1 cellular context compared by ENCODE assay signal in the genomic region with DNA sequence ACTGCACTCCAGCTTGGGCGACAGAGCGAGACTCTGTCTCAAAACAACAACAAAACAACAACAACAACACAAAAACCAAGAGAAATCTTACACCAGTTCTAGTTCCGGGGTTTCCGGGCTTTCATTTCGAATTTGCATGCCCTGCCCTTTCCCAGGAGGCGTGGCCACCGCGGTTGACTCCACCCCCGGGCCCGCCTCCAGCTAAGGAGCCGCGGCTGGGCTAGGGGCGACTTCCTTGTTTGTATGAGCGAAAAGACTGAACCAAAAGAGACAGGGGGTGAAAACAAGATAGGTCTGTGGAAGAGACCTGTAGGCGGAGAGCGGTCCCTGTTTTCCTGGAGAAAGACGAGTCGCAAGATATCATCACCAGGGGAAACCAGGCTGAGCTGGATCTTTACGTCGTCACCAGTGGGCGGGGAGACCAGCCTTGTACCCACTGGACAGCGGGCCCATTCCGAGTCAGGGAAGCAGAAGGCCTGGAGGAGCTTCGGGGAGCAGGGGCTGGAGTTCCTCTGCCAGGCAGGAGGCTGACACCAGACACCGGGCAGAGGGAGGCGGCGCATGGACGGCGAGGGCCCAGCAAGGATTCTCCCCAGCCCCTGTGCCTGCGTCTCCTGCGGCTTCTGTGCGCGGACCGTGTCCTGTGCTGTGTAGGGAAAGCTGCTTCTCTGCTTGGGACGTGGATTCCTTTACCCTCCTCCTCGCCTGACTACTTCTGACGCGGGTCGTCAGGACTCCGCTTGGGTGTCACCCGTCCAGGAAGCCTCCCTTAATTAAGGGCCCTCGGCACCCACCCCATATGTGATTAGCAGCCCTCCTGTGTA.
TF ChIP-seq lines count a peak whose summit lies in the region.

No MANE protein-coding gene starts in this region.

TF ChIP-seq in HepG2, 621 proteins besides CTCF, POLR2A, EP300 and RAD21 (continued from another document and continues in another):
- TF ChIP-seq ZBTB7B (CRISPR knock-in tag; IDR thresholded peaks at IDR 0.05) (0 out of 2 replicates have a peak, but pooled peaks have one; percentile 32), NFE2 (CRISPR knock-in tag; IDR thresholded peaks at IDR 0.05) (no peak), KDM6A (CRISPR knock-in tag; IDR thresholded peaks at IDR 0.05; ENCODE audit: low read depth) (no peak), SMAD3 (CRISPR knock-in tag; IDR thresholded peaks at IDR 0.05) (peak; percentile 67; the same call in 1 of the 2 replicates), ZNF639 (CRISPR knock-in tag; conservative IDR thresholded peaks at IDR 0.05) (no peak; the same call in 1 of the 2 replicates), ZNF772 (CRISPR knock-in tag; IDR thresholded peaks at IDR 0.05) (peak; percentile 83), ZNF598 (CRISPR knock-in tag; IDR thresholded peaks at IDR 0.05; ENCODE audit: borderline replicate concordance) (no peak), ZNF33B (CRISPR knock-in tag; IDR thresholded peaks at IDR 0.05) (no peak), MBD4 (IDR thresholded peaks at IDR 0.05; ENCODE audit: borderline replicate concordance, low read length) (no peak), MXD1 (CRISPR knock-in tag; IDR thresholded peaks at IDR 0.05) (no peak), HOXA3 (CRISPR knock-in tag; IDR thresholded peaks at IDR 0.05) (no peak; the same call in 1 of the 2 replicates), SETDB1 (CRISPR knock-in tag; IDR thresholded peaks at IDR 0.05; ENCODE audit: borderline replicate concordance) (no peak), TIGD3 (CRISPR knock-in tag; IDR thresholded peaks at IDR 0.05; ENCODE audit: borderline replicate concordance) (no peak), SUZ12 (IDR thresholded peaks at IDR 0.05; ENCODE audit: low read depth, low read length) (no peak), ZNF724P (CRISPR knock-in tag; IDR thresholded peaks at IDR 0.05; ENCODE audit: borderline replicate concordance) (peak; percentile 71; the same call in 1 of the 2 replicates), MED1 (CRISPR knock-in tag; IDR thresholded peaks at IDR 0.05) (0 out of 2 replicates have a peak, but pooled peaks have one; percentile 59), PAWR (CRISPR knock-in tag; IDR thresholded peaks at IDR 0.05; ENCODE audit: borderline replicate concordance) (no peak), AKAP8 (CRISPR knock-in tag; IDR thresholded peaks at IDR 0.05) (no peak), JUN (CRISPR knock-in tag; IDR thresholded peaks at IDR 0.05) (no peak; the same call in 1 of the 2 replicates), HNF4A (CRISPR knock-in tag; IDR thresholded peaks at IDR 0.05) (no peak), MAZ (IDR thresholded peaks at IDR 0.05; ENCODE audit: borderline replicate concordance, low read depth, low read length) (peak; percentile 26; the same call in 1 of the 2 replicates), MAZ (CRISPR knock-in tag; IDR thresholded peaks at IDR 0.05; ENCODE audit: low read depth) (peak; percentile 79), FOXK2 (IDR thresholded peaks at IDR 0.05) (0 out of 2 replicates have a peak, but pooled peaks have one; percentile 26), ZBTB38 (CRISPR knock-in tag; IDR thresholded peaks at IDR 0.05) (no peak; the same call in none of the 2 replicates), HDAC6 (IDR thresholded peaks at IDR 0.05; ENCODE audit: low read depth, low read length) (no peak), GPBP1L1 (CRISPR knock-in tag; IDR thresholded peaks at IDR 0.05) (no peak), ZNF430 (CRISPR knock-in tag; IDR thresholded peaks at IDR 0.05) (0 out of 2 replicates have a peak, but pooled peaks have one; percentile 45), ZNF34 (CRISPR knock-in tag; IDR thresholded peaks at IDR 0.05; ENCODE audit: borderline replicate concordance) (no peak), NFE2L1 (CRISPR knock-in tag; IDR thresholded peaks at IDR 0.05; ENCODE audit: borderline replicate concordance) (no peak), ZBTB1 (CRISPR knock-in tag; IDR thresholded peaks at IDR 0.05; ENCODE audit: borderline replicate concordance) (no peak), GATA4 (IDR thresholded peaks at IDR 0.05; ENCODE audit: borderline replicate concordance, low read depth) (peak; percentile 29; the same call in 1 of the 2 replicates)
- TF ChIP-seq, protein P1, sequence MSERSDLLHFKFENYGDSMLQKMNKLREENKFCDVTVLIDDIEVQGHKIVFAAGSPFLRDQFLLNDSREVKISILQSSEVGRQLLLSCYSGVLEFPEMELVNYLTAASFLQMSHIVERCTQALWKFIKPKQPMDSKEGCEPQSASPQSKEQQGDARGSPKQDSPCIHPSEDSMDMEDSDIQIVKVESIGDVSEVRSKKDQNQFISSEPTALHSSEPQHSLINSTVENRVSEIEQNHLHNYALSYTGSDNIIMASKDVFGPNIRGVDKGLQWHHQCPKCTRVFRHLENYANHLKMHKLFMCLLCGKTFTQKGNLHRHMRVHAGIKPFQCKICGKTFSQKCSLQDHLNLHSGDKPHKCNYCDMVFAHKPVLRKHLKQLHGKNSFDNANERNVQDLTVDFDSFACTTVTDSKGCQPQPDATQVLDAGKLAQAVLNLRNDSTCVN (CRISPR knock-in tag; IDR thresholded peaks at IDR 0.05; ENCODE audit: borderline replicate concordance): peak; percentile 63
- TF ChIP-seq, protein P2, sequence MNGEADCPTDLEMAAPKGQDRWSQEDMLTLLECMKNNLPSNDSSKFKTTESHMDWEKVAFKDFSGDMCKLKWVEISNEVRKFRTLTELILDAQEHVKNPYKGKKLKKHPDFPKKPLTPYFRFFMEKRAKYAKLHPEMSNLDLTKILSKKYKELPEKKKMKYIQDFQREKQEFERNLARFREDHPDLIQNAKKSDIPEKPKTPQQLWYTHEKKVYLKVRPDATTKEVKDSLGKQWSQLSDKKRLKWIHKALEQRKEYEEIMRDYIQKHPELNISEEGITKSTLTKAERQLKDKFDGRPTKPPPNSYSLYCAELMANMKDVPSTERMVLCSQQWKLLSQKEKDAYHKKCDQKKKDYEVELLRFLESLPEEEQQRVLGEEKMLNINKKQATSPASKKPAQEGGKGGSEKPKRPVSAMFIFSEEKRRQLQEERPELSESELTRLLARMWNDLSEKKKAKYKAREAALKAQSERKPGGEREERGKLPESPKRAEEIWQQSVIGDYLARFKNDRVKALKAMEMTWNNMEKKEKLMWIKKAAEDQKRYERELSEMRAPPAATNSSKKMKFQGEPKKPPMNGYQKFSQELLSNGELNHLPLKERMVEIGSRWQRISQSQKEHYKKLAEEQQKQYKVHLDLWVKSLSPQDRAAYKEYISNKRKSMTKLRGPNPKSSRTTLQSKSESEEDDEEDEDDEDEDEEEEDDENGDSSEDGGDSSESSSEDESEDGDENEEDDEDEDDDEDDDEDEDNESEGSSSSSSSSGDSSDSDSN (CRISPR knock-in tag; IDR thresholded peaks at IDR 0.05): peak; percentile 95
- TF ChIP-seq, protein P3, sequence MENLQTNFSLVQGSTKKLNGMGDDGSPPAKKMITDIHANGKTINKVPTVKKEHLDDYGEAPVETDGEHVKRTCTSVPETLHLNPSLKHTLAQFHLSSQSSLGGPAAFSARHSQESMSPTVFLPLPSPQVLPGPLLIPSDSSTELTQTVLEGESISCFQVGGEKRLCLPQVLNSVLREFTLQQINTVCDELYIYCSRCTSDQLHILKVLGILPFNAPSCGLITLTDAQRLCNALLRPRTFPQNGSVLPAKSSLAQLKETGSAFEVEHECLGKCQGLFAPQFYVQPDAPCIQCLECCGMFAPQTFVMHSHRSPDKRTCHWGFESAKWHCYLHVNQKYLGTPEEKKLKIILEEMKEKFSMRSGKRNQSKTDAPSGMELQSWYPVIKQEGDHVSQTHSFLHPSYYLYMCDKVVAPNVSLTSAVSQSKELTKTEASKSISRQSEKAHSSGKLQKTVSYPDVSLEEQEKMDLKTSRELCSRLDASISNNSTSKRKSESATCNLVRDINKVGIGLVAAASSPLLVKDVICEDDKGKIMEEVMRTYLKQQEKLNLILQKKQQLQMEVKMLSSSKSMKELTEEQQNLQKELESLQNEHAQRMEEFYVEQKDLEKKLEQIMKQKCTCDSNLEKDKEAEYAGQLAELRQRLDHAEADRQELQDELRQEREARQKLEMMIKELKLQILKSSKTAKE (CRISPR knock-in tag; IDR thresholded peaks at IDR 0.05; ENCODE audit: borderline replicate concordance): no peak
- TF ChIP-seq, protein P4, sequence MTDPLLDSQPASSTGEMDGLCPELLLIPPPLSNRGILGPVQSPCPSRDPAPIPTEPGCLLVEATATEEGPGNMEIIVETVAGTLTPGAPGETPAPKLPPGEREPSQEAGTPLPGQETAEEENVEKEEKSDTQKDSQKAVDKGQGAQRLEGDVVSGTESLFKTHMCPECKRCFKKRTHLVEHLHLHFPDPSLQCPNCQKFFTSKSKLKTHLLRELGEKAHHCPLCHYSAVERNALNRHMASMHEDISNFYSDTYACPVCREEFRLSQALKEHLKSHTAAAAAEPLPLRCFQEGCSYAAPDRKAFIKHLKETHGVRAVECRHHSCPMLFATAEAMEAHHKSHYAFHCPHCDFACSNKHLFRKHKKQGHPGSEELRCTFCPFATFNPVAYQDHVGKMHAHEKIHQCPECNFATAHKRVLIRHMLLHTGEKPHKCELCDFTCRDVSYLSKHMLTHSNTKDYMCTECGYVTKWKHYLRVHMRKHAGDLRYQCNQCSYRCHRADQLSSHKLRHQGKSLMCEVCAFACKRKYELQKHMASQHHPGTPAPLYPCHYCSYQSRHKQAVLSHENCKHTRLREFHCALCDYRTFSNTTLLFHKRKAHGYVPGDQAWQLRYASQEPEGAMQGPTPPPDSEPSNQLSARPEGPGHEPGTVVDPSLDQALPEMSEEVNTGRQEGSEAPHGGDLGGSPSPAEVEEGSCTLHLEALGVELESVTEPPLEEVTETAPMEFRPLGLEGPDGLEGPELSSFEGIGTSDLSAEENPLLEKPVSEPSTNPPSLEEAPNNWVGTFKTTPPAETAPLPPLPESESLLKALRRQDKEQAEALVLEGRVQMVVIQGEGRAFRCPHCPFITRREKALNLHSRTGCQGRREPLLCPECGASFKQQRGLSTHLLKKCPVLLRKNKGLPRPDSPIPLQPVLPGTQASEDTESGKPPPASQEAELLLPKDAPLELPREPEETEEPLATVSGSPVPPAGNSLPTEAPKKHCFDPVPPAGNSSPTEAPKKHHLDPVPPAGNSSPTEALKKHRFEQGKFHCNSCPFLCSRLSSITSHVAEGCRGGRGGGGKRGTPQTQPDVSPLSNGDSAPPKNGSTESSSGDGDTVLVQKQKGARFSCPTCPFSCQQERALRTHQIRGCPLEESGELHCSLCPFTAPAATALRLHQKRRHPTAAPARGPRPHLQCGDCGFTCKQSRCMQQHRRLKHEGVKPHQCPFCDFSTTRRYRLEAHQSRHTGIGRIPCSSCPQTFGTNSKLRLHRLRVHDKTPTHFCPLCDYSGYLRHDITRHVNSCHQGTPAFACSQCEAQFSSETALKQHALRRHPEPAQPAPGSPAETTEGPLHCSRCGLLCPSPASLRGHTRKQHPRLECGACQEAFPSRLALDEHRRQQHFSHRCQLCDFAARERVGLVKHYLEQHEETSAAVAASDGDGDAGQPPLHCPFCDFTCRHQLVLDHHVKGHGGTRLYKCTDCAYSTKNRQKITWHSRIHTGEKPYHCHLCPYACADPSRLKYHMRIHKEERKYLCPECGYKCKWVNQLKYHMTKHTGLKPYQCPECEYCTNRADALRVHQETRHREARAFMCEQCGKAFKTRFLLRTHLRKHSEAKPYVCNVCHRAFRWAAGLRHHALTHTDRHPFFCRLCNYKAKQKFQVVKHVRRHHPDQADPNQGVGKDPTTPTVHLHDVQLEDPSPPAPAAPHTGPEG (CRISPR knock-in tag; IDR thresholded peaks at IDR 0.05): peak; percentile 54; the same call in 1 of the 2 replicates
- TF ChIP-seq, protein P5, sequence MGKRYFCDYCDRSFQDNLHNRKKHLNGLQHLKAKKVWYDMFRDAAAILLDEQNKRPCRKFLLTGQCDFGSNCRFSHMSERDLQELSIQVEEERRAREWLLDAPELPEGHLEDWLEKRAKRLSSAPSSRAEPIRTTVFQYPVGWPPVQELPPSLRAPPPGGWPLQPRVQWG (CRISPR knock-in tag; IDR thresholded peaks at IDR 0.05; ENCODE audit: borderline replicate concordance, low read depth): no peak
- TF ChIP-seq, protein P6, sequence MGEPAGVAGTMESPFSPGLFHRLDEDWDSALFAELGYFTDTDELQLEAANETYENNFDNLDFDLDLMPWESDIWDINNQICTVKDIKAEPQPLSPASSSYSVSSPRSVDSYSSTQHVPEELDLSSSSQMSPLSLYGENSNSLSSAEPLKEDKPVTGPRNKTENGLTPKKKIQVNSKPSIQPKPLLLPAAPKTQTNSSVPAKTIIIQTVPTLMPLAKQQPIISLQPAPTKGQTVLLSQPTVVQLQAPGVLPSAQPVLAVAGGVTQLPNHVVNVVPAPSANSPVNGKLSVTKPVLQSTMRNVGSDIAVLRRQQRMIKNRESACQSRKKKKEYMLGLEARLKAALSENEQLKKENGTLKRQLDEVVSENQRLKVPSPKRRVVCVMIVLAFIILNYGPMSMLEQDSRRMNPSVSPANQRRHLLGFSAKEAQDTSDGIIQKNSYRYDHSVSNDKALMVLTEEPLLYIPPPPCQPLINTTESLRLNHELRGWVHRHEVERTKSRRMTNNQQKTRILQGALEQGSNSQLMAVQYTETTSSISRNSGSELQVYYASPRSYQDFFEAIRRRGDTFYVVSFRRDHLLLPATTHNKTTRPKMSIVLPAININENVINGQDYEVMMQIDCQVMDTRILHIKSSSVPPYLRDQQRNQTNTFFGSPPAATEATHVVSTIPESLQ (CRISPR knock-in tag; conservative IDR thresholded peaks at IDR 0.05): no peak
